21 cellular contexts compared by ENCODE assay signal in the genomic region with DNA sequence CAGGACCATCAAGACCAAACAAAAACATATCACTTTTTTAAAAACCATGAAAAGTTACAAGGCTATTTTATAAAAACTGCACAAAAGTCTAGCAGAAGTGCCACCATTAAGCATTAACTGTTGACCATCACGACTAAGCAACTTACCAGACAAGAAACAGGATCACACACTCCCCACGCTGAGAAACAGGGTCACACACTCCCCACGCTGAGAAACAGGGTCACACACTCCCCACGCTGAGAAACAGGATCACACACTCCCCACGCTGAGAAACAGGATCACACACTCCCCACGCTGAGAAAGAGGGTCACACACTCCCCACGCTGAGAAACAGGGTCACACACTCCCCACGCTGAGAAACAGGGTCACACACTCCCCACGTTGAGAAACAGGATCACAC. TPM values are rescaled to one million over a fixed set of nuclear protein-coding genes. Genes with fewer than 3 reads are reported as not detected.
"Had no signal": no experiment of that assay in that cellular context is flagged by ENCODE, and none has a peak within 500 bp of the region (broad histone marks: within the 10 kb centered on the region; RNA-seq: fewer than 3 reads in every experiment).

No MANE protein-coding gene starts in this region.

RNA-seq across cellular contexts. Expression of a gene that starts 28.9 kb away (rescaled TPM):
- total RNA-seq: activated CD4-positive, alpha-beta memory T cell treated with anti-CD3 and anti-CD28 coated beads for 36 hours; activated CD4-positive, alpha-beta T cell treated with anti-CD3 and anti-CD28 coated beads for 36 hours; activated CD8-positive, alpha-beta memory T cell treated with anti-CD3 and anti-CD28 coated beads for 36 hours; activated CD8-positive, alpha-beta T cell treated with anti-CD3 and anti-CD28 coated beads for 36 hours; activated naive CD4-positive, alpha-beta T cell treated with anti-CD3 and anti-CD28 coated beads for 36 hours; activated naive CD4-positive, alpha-beta T cell treated with anti-CD3 and anti-CD28 coated beads, Interleukin-2, amount 50 U/mL, for 72 hours; activated naive CD8-positive, alpha-beta T cell treated with anti-CD3 and anti-CD28 coated beads for 36 hours; activated T-cell treated with anti-CD3 and anti-CD28 coated beads, Interleukin-2, amount 50 U/mL, for 72 hours; activated T-helper 1 cell treated with anti-CD3 and anti-CD28 coated beads, Interleukin-12 subunit alpha, Interleukin-12 subunit beta, Interleukin-2, Interleukin-4 antibody, amounts not matched to agents 30 ng/mL and 10 ng/mL and 1 ng/mL, durations not matched to agents 14 hours and 24 hours and 36 hours; activated T-helper 17 cell treated with anti-CD3 and anti-CD28 coated beads, Interleukin-2, amount 50 U/mL, for 72 hours; aorta; astrocyte; body of pancreas; breast epithelium; cardiac septum; T-helper 1 cell treated with Interleukin-12 subunit alpha and Interleukin-12 subunit beta and Interleukin-4 antibody, amounts not matched to agents 30 ng/mL and 1 ng/mL, for 36 hours; T-helper 17 cell; T-helper 2 cell treated with Interferon-gamma antibody and Interleukin-4, amounts not matched to agents 100 ng/mL and 5 ng/mL, for 36 hours had no signal

RNA-seq across cellular contexts. Expression of a gene that starts 42.2 kb away (rescaled TPM):
- total RNA-seq: activated CD4-positive, alpha-beta memory T cell treated with anti-CD3 and anti-CD28 coated beads for 36 hours; activated CD4-positive, alpha-beta T cell treated with anti-CD3 and anti-CD28 coated beads for 36 hours; activated CD8-positive, alpha-beta memory T cell treated with anti-CD3 and anti-CD28 coated beads for 36 hours; activated CD8-positive, alpha-beta T cell treated with anti-CD3 and anti-CD28 coated beads for 36 hours; activated naive CD4-positive, alpha-beta T cell treated with anti-CD3 and anti-CD28 coated beads for 36 hours; activated naive CD4-positive, alpha-beta T cell treated with anti-CD3 and anti-CD28 coated beads, Interleukin-2, amount 50 U/mL, for 72 hours; activated naive CD8-positive, alpha-beta T cell treated with anti-CD3 and anti-CD28 coated beads for 36 hours; activated T-cell treated with anti-CD3 and anti-CD28 coated beads, Interleukin-2, amount 50 U/mL, for 4 hours; activated T-cell treated with anti-CD3 and anti-CD28 coated beads, Interleukin-2, amount 50 U/mL, for 72 hours; activated T-helper 1 cell treated with anti-CD3 and anti-CD28 coated beads, Interleukin-12 subunit alpha, Interleukin-12 subunit beta, Interleukin-2, Interleukin-4 antibody, amounts not matched to agents 30 ng/mL and 10 ng/mL and 1 ng/mL, durations not matched to agents 14 hours and 24 hours and 36 hours; activated T-helper 17 cell treated with anti-CD3 and anti-CD28 coated beads, Interleukin-2, amount 50 U/mL, for 72 hours; astrocyte; body of pancreas; T-cell; T-helper 1 cell treated with Interleukin-12 subunit alpha and Interleukin-12 subunit beta and Interleukin-4 antibody, amounts not matched to agents 30 ng/mL and 1 ng/mL, for 36 hours; T-helper 17 cell; T-helper 2 cell treated with Interferon-gamma antibody and Interleukin-4, amounts not matched to agents 100 ng/mL and 5 ng/mL, for 36 hours; WTC11 had no signal

RNA-seq across cellular contexts. Expression of a gene that starts 49.1 kb away (rescaled TPM):
- total RNA-seq: activated CD4-positive, alpha-beta memory T cell treated with anti-CD3 and anti-CD28 coated beads for 36 hours; activated CD4-positive, alpha-beta T cell treated with anti-CD3 and anti-CD28 coated beads for 36 hours; activated CD8-positive, alpha-beta memory T cell treated with anti-CD3 and anti-CD28 coated beads for 36 hours; activated CD8-positive, alpha-beta T cell treated with anti-CD3 and anti-CD28 coated beads for 36 hours; activated naive CD4-positive, alpha-beta T cell treated with anti-CD3 and anti-CD28 coated beads, Interleukin-2, amount 50 U/mL, for 72 hours; activated naive CD8-positive, alpha-beta T cell treated with anti-CD3 and anti-CD28 coated beads for 36 hours; activated T-cell treated with anti-CD3 and anti-CD28 coated beads, Interleukin-2, amount 50 U/mL, for 4 hours; activated T-cell treated with anti-CD3 and anti-CD28 coated beads, Interleukin-2, amount 50 U/mL, for 72 hours; activated T-helper 17 cell treated with anti-CD3 and anti-CD28 coated beads, Interleukin-2, amount 50 U/mL, for 72 hours; T-helper 1 cell treated with Interleukin-12 subunit alpha and Interleukin-12 subunit beta and Interleukin-4 antibody, amounts not matched to agents 30 ng/mL and 1 ng/mL, for 36 hours; T-helper 17 cell; T-helper 2 cell treated with Interferon-gamma antibody and Interleukin-4, amounts not matched to agents 100 ng/mL and 5 ng/mL, for 36 hours had no signal
